Comparison of ENCODE assay signal across 7 cellular contexts in genomic region chr3:61236556-61236955, GRCh38. TPM values are rescaled to one million over a fixed set of nuclear protein-coding genes. Genes with fewer than 3 reads are reported as not detected.
DNase-seq lines count a peak whose midpoint lies in the region; ATAC-seq lines count a peak whose summit lies in the region.

No MANE protein-coding gene starts in this region.

- H2BK5ac ChIP-seq in mesendoderm (ENCODE audit: low read length): peak overlapping the region; percentile 47

- H3K27ac ChIP-seq in mesendoderm (ENCODE audit: low read depth, low read length): no peak overlapping the region

- H3K4me2 ChIP-seq in mesendoderm (ENCODE audit: low read length): no peak overlapping the region

- no peak overlapping the region for H3K9ac ChIP-seq in mesendoderm (ENCODE audit: low read length)

- DNase-seq in mesendoderm (peak; percentile 52), NOMO-1 (lab: John Stamatoyannopoulos, UW; ENCODE audit: unreplicated experiment in 2 of 2) (no peak)
- no peak for DNase-seq in activated CD4-positive, alpha-beta T cell treated with anti-CD3 and anti-CD28 coated beads, Interleukin-2, amount 50 U/mL, for 1 hour
- no peak for DNase-seq in stimulated activated CD4-positive, alpha-beta T cell treated with anti-CD3 and anti-CD28 coated beads, Interleukin-4, amount 100 ng/mL, for 4 hours

- H3K4me3 ChIP-seq in mesendoderm (ENCODE audit: low read length): no peak overlapping the region

- no peaks in the 10 kb centered on the region for H3K36me3 ChIP-seq in mesendoderm (ENCODE audit: control insufficient read depth, insufficient read depth, low read length)

- no peak overlapping the region for H3K23ac ChIP-seq in mesendoderm (ENCODE audit: low read length)

- H3K79me2 ChIP-seq in mesendoderm (ENCODE audit: control insufficient read depth, insufficient read depth, low read length): no peaks in the 10 kb centered on the region

- H3K18ac ChIP-seq in mesendoderm (ENCODE audit: low read length): peak overlapping the region; percentile 9

- no peak overlapping the region for H2AK5ac ChIP-seq in mesendoderm (ENCODE audit: low read length)

- no peak overlapping the region for H2BK15ac ChIP-seq in mesendoderm (replicated peaks; ENCODE audit: low read depth)

- no peaks in the 10 kb centered on the region for H3K27me3 ChIP-seq in mesendoderm (ENCODE audit: insufficient read depth, low read length, poor library complexity)

- ATAC-seq in GM19035 (IDR thresholded peaks at IDR 0.05; ENCODE audit: unreplicated experiment): peak; percentile 79
- peak; percentile 89 for ATAC-seq in GM21825 (IDR thresholded peaks at IDR 0.05; ENCODE audit: unreplicated experiment)
- ATAC-seq in HG03469 (IDR thresholded peaks at IDR 0.05; ENCODE audit: unreplicated experiment): peak; percentile 84

- peaks cover 12% of the 10 kb centered on the region for H3K4me1 ChIP-seq in mesendoderm (ENCODE audit: control insufficient read depth, low read depth, low read length)

- H3K4ac ChIP-seq in mesendoderm (ENCODE audit: low read depth, low read length): no peak overlapping the region

- H3K56ac ChIP-seq in mesendoderm (ENCODE audit: low read length): no peak overlapping the region

- no peaks in the 10 kb centered on the region for H3K79me1 ChIP-seq in mesendoderm (ENCODE audit: low read length)

- H4K5ac ChIP-seq in mesendoderm (ENCODE audit: low read length): no peak overlapping the region

- no peak overlapping the region for H4K8ac ChIP-seq in mesendoderm (ENCODE audit: low read depth, low read length)

- H2BK120ac ChIP-seq in mesendoderm (ENCODE audit: low read depth, low read length): no peak overlapping the region

RNA-seq across cellular contexts. Expression of gene FHIT, which starts 14.7 kb away (rescaled TPM):
- polyA plus RNA-seq in mesendoderm (2013, experiment 1 of 2): 2.8 TPM
- 1.1 TPM for polyA plus RNA-seq in mesendoderm (2013, experiment 2 of 2)
